Comparison of ENCODE assay signal across 8 cellular contexts in genomic region chr19:1249990-1250298, GRCh38. TPM values are rescaled to one million over a fixed set of nuclear protein-coding genes. Genes with fewer than 3 reads are reported as not detected.
DNase-seq lines count a peak whose midpoint lies in the region; ATAC-seq and TF ChIP-seq lines count a peak whose summit lies in the region.

No MANE protein-coding gene starts in this region.

- H3K4me3 Mint-ChIP-seq in IgD-negative memory B cell (peak overlapping the region; percentile 85 to 99 (median 94)), chondrocyte (ENCODE audit: unreplicated experiment) (peak overlapping the region; percentile 63)

- TF ChIP-seq CTCF in AG04450 (IDR thresholded peaks at IDR 0.05; ENCODE audit: low read depth, low read length) (no peak), chondrocyte (IDR thresholded peaks at IDR 0.05) (no peak)

- POLR2A ChIA-PET in AG04450 (lab: Yijun Ruan, JAX): interaction anchor here (1.0 kb wide), 1 partner anchor 17 kb away, joined by 6 read pairs; no protein-coding TSS in a partner anchor

- DNase-seq in AG04450 (ENCODE audit: low read depth, low spot score) (no peak), chondrocyte (ENCODE audit: low spot score) (no peak), NCI-H2029 (lab: John Stamatoyannopoulos, UW) (no peak), NCI-H345 (lab: John Stamatoyannopoulos, UW) (no peak)

- peaks cover 7 to 34% of the 10 kb centered on the region in 2 donors for H3K4me1 ChIP-seq in muscle layer of duodenum (ENCODE audit: control insufficient read depth in 1 of 2, insufficient read depth in 2 of 2, low read length in 2 of 2)

- peak overlapping the region; percentile 86 for H3K4me3 ChIP-seq in AG04450 (ENCODE audit: low read depth, low read length)
- peak overlapping the region; percentile 33 to 93 for H3K4me3 ChIP-seq in muscle layer of duodenum (ENCODE audit: low read depth in 1 of 2, low read length in 2 of 2)

- H3K27me3 Mint-ChIP-seq in IgD-negative memory B cell (no peaks in the 10 kb centered on the region), chondrocyte (ENCODE audit: low read depth) (no peaks in the 10 kb centered on the region)

- CTCF ChIA-PET in AG04450 (lab: Charles Lee): no interaction called here

- H3K27me3 ChIP-seq in AG04450 (ENCODE audit: control insufficient read depth, insufficient read depth, low read length) (no peaks in the 10 kb centered on the region), muscle layer of duodenum (ENCODE audit: low read depth, low read length) (no peaks in the 10 kb centered on the region)

- H3K27ac Mint-ChIP-seq in IgD-negative memory B cell: peak overlapping the region; percentile 94 to 100 (median 94)
- H3K27ac Mint-ChIP-seq in chondrocyte (ENCODE audit: unreplicated experiment): no peak overlapping the region

- H3K4me1 Mint-ChIP-seq in IgD-negative memory B cell (peaks cover 5 to 8% (median 5%) of the 10 kb centered on the region in 3 donors), chondrocyte (ENCODE audit: low read depth) (peaks cover 17% of the 10 kb centered on the region)

- H3K9me3 Mint-ChIP-seq in IgD-negative memory B cell (no peaks in the 10 kb centered on the region), chondrocyte (ENCODE audit: low read depth) (no peaks in the 10 kb centered on the region)

- H3K36me3 ChIP-seq in muscle layer of duodenum (ENCODE audit: control insufficient read depth in 1 of 2, insufficient read depth in 2 of 2, low read length in 2 of 2): peaks cover 14 to 25% of the 10 kb centered on the region in 2 donors

- peaks cover 1% of the 10 kb centered on the region for H3K36me3 Mint-ChIP-seq in IgD-negative memory B cell
- H3K36me3 Mint-ChIP-seq in chondrocyte (ENCODE audit: low read depth): peaks cover 14% of the 10 kb centered on the region

- peak overlapping the region; percentile 65 for H3K27ac ChIP-seq in AG04450 (ENCODE audit: low read depth, low read length)
- H3K27ac ChIP-seq in muscle layer of duodenum (ENCODE audit: low read length): no peak overlapping the region

- ATAC-seq in GM21825 (IDR thresholded peaks at IDR 0.05; ENCODE audit: unreplicated experiment) (no peak), HG03097 (IDR thresholded peaks at IDR 0.05; ENCODE audit: low FRiP score, unreplicated experiment) (no peak)

- H3K9me3 ChIP-seq in AG04450 (ENCODE audit: control insufficient read depth, insufficient read depth, low read length) (no peaks in the 10 kb centered on the region; the same call in 1 of the 2 replicates), muscle layer of duodenum (ENCODE audit: control insufficient read depth in 1 of 2, low read length in 2 of 2) (no peaks in the 10 kb centered on the region)

RNA-seq across cellular contexts. Expression of gene MIDN, which starts 1.6 kb away (rescaled TPM):
- polyA plus RNA-seq in AG04450 (2011; rRNA removed): 6.6 and 10.6 TPM in 2 replicates
- 16.1 and 21.3 TPM in 2 replicates for polyA minus RNA-seq in AG04450 (2011; rRNA and poly(A)+ RNA removed)
- polyA plus RNA-seq in IgD-negative memory B cell: 4.8 TPM
- total RNA-seq in chondrocyte: 64.5 to 75.3 TPM (median 68.3 TPM) in 3 replicates

RNA-seq across cellular contexts. Expression of gene ATP5F1D, which starts 8.4 kb away (rescaled TPM):
- polyA plus RNA-seq in AG04450 (2011; rRNA removed) (36.4 and 55.1 TPM in 2 replicates), IgD-negative memory B cell (339 TPM)
- polyA minus RNA-seq in AG04450 (2011; rRNA and poly(A)+ RNA removed): 19.4 and 21.4 TPM in 2 replicates
- total RNA-seq in chondrocyte: 110 to 125 TPM (median 122 TPM) in 3 replicates

RNA-seq across cellular contexts. Expression of gene CBARP, which starts 12.1 kb away (rescaled TPM):
- polyA plus RNA-seq in AG04450 (2011; rRNA removed) (1.1 and 1.6 TPM in 2 replicates), IgD-negative memory B cell (not detected)
- 0.55 and 0.91 TPM in 2 replicates for polyA minus RNA-seq in AG04450 (2011; rRNA and poly(A)+ RNA removed)
- total RNA-seq in chondrocyte: 4.8 to 9.0 TPM (median 7.6 TPM) in 3 replicates

RNA-seq across cellular contexts. Expression of gene CIRBP, which starts 19.2 kb away (rescaled TPM):
- polyA plus RNA-seq in AG04450 (2011; rRNA removed): 269 and 274 TPM in 2 replicates
- 121 and 143 TPM in 2 replicates for polyA minus RNA-seq in AG04450 (2011; rRNA and poly(A)+ RNA removed)
- polyA plus RNA-seq in IgD-negative memory B cell: 377 TPM
- total RNA-seq in chondrocyte: 295 to 320 TPM (median 303 TPM) in 3 replicates

RNA-seq across cellular contexts. Expression of gene FAM174C, which starts 25.4 kb away (rescaled TPM):
- polyA plus RNA-seq in AG04450 (2011; rRNA removed) (16.6 and 29.1 TPM in 2 replicates), IgD-negative memory B cell (115 TPM)
- 3.8 and 4.7 TPM in 2 replicates for polyA minus RNA-seq in AG04450 (2011; rRNA and poly(A)+ RNA removed)
- total RNA-seq in chondrocyte: 32.7 to 41.3 TPM (median 36.1 TPM) in 3 replicates
